8 cellular contexts compared by ENCODE assay signal in genomic region chr19:52140077-52140710, GRCh38. TPM values are rescaled to one million over a fixed set of nuclear protein-coding genes. Genes with fewer than 3 reads are reported as not detected.
A peak's percentile ranks its signal among the peaks of the same experiment; 100 is the strongest.
DNase-seq lines count a peak whose midpoint lies in the region; ATAC-seq and TF ChIP-seq lines count a peak whose summit lies in the region.

No MANE protein-coding gene starts in this region.

- H4K20me1 ChIP-seq in DOHH2 (ENCODE audit: control insufficient read depth, insufficient read depth, low read depth, low read length) (no peaks in the 10 kb centered on the region), OCI-LY3 (ENCODE audit: insufficient read depth, low read length) (no peaks in the 10 kb centered on the region)

- H3F3A ChIP-seq in DOHH2 (ENCODE audit: control insufficient read depth, insufficient read depth), result peaks cover 3% of the 10 kb centered on the region; the same call in 1 of the 2 replicates

- peaks cover 26% of the 10 kb centered on the region for H3K9me3 ChIP-seq in DOHH2 (ENCODE audit: control insufficient read depth, insufficient read depth, low read length)
- peaks cover 10% of the 10 kb centered on the region; the same call in 1 of the 2 replicates for H3K9me3 ChIP-seq in OCI-LY3 (ENCODE audit: insufficient read depth, low read length)

- H3K27me3 ChIP-seq in DOHH2 (ENCODE audit: control insufficient read depth, low read length) (no peaks in the 10 kb centered on the region), OCI-LY3 (ENCODE audit: low read depth, low read length) (no peaks in the 10 kb centered on the region)

- ATAC-seq in HG02642 (IDR thresholded peaks at IDR 0.05; ENCODE audit: poor library complexity, unreplicated experiment) (no peak), GM18870 (IDR thresholded peaks at IDR 0.05; ENCODE audit: unreplicated experiment) (no peak)

- H3K79me2 ChIP-seq in DOHH2 (ENCODE audit: control insufficient read depth, low read length), result peaks cover 39% of the 10 kb centered on the region
- peaks cover 7% of the 10 kb centered on the region for H3K79me2 ChIP-seq in OCI-LY3 (ENCODE audit: low read length)

- peak overlapping the region; percentile 99 for H2AFZ ChIP-seq in OCI-LY3 (ENCODE audit: low read depth, low read length)

- no peaks in the 10 kb centered on the region for H3K9me2 ChIP-seq in DOHH2 (replicated peaks; ENCODE audit: control insufficient read depth, low read length)

- no peak for TF ChIP-seq POLR2A in lower leg skin (IDR thresholded peaks at IDR 0.05)

- H3K4me3 ChIP-seq in DOHH2 (ENCODE audit: low read length) (peak overlapping the region; percentile 97), OCI-LY3 (ENCODE audit: low read length) (peak overlapping the region; percentile 80), epithelial cell of proximal tubule (ENCODE audit: low read depth, low read length) (peak overlapping the region; percentile 97), retinal pigment epithelial cell (ENCODE audit: low read length) (peak overlapping the region; percentile 35), lower leg skin (ENCODE audit: low read depth, poor library complexity, severe bottlenecking) (no peak overlapping the region)

- TF ChIP-seq CTCF in DOHH2 (IDR thresholded peaks at IDR 0.05; ENCODE audit: low read depth, low read length, poor library complexity, severe bottlenecking) (no peak), OCI-LY3 (IDR thresholded peaks at IDR 0.05; ENCODE audit: low read depth, low read length) (no peak), epithelial cell of proximal tubule (conservative IDR thresholded peaks at IDR 0.05; ENCODE audit: low read depth, low read length) (no peak), retinal pigment epithelial cell (conservative IDR thresholded peaks at IDR 0.05; ENCODE audit: low read depth, low read length) (no peak), lower leg skin (IDR thresholded peaks at IDR 0.05) (no peak)

- H3K4me1 ChIP-seq in DOHH2 (ENCODE audit: control insufficient read depth, low read length) (peaks cover 16% of the 10 kb centered on the region), OCI-LY3 (ENCODE audit: low read length) (peaks cover 11% of the 10 kb centered on the region)

- H3K36me3 ChIP-seq in DOHH2 (ENCODE audit: control insufficient read depth, low read length), result peaks cover 15% of the 10 kb centered on the region; the same call in 1 of the 2 replicates
- H3K36me3 ChIP-seq in OCI-LY3 (replicated peaks; ENCODE audit: low read depth, low read length), result peaks cover 13% of the 10 kb centered on the region

- intact Hi-C loops in lower leg skin (cut with DNase I; ENCODE audit: low total_unique reads), result no loop called here

- H3K27ac ChIP-seq in DOHH2 (ENCODE audit: low read depth, low read length) (no peak overlapping the region), OCI-LY3 (ENCODE audit: low read length) (no peak overlapping the region)

- 14% methylated on average over 16 to 18 of the region's 18 CpGs for WGBS in lower leg skin, 2 donors

- DNase-seq in epithelial cell of proximal tubule (ENCODE audit: low read depth) (no peak), retinal pigment epithelial cell (ENCODE audit: low read depth) (no peak), H4 (ENCODE audit: low spot score) (no peak), lower leg skin (ENCODE audit: low spot score in 2 of 2) (no peak)

- H3K9ac ChIP-seq in OCI-LY3 (ENCODE audit: low read length), result peak overlapping the region; percentile 31

- H3K4me2 ChIP-seq in DOHH2 (ENCODE audit: low read length), result peak overlapping the region; percentile 47
- peak overlapping the region; percentile 63 for H3K4me2 ChIP-seq in OCI-LY3 (ENCODE audit: low read length)

RNA-seq across cellular contexts. Expression of gene ZNF616, which starts 0.5 kb away (rescaled TPM):
- total RNA-seq in epithelial cell of proximal tubule, result 3.5 and 3.6 TPM in 2 replicates
- total RNA-seq in H4 (2014; rRNA removed; shearing (Covaris generic)), result 12.4 and 14.0 TPM in 2 replicates
- 10 to 100 TPM in 2 of 4 donors, 1 to 10 TPM in 2; 7.8 to 12.6 (median 9.8) TPM for total RNA-seq in lower leg skin

RNA-seq across cellular contexts. Expression of gene ZNF836, which starts 31.2 kb away (rescaled TPM):
- total RNA-seq in epithelial cell of proximal tubule, result 3.0 and 6.8 TPM in 2 replicates
- 3.4 and 8.4 TPM in 2 replicates for total RNA-seq in H4 (2014; rRNA removed; shearing (Covaris generic))
- total RNA-seq in lower leg skin, result 10 to 100 TPM; 15.3 to 35.3 (median 24.7) TPM

RNA-seq across cellular contexts. Expression of gene ZNF841, which starts 44.6 kb away (rescaled TPM):
- 3.3 and 5.0 TPM in 2 replicates for total RNA-seq in epithelial cell of proximal tubule
- total RNA-seq in H4 (2014; rRNA removed; shearing (Covaris generic)), result 18.1 and 22.0 TPM in 2 replicates
- 10 to 100 TPM; 15.0 to 34.1 (median 19.3) TPM for total RNA-seq in lower leg skin

RNA-seq across cellular contexts. Expression of gene PPP2R1A, which starts 49.7 kb away (rescaled TPM):
- total RNA-seq in epithelial cell of proximal tubule, result 329 and 367 TPM in 2 replicates
- total RNA-seq in H4 (2014; rRNA removed; shearing (Covaris generic)), result 225 and 236 TPM in 2 replicates
- 100 to 1,000 TPM; 200 to 226 (median 224) TPM for total RNA-seq in lower leg skin
